Comparison of ENCODE assay signal across 11 cellular contexts in the genomic region with DNA sequence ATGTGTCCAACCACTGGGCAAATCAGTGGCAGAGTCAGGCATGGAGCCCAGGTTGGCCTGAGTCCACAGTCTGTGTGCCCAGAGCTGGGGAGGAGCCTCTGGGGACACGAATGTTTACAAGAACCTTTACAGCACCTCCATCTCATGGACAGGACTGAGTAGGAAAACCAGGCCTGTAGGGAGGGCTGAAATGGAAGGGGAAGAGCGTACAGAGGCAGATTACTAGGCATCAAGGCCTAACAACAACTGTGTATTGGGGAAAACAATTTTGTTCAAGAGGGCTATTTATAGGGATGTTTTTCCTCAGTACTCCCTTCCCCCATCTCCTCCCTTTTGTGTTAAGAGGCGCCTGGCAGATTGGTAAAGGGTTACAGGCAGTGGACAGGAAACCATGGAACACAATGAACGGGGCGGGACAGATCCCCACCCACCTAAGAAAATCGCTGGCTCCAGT. TPM values are rescaled to one million over a fixed set of nuclear protein-coding genes. Genes with fewer than 3 reads are reported as not detected.
DNase-seq lines count a peak whose midpoint lies in the region; ATAC-seq and TF ChIP-seq lines count a peak whose summit lies in the region.
"Had no signal": no experiment of that assay in that cellular context is flagged by ENCODE, and none has a peak within 500 bp of the region (broad histone marks: within the 10 kb centered on the region; RNA-seq: fewer than 3 reads in every experiment).

No MANE protein-coding gene starts in this region.

- no peak for TF ChIP-seq POLR2A in gastroesophageal sphincter (IDR thresholded peaks at IDR 0.05)

- WGBS in gastroesophageal sphincter (ENCODE audit: low coverage in 1 of 2), 2 donors = 42% methylated on average over 2 to 4 of the region's 6 CpGs
- 19 to 23% methylated on average over 6 of the region's 6 CpGs for WGBS in aorta, 2 donors

- H3K4me1 Mint-ChIP-seq in neural crest cell = peaks cover 27% of the 10 kb centered on the region
- no peaks in the 10 kb centered on the region for H3K4me1 Mint-ChIP-seq in activated CD4-positive, alpha-beta memory T cell treated with anti-CD3 and anti-CD28 coated beads, Interleukin-2, amount 10 ng/mL, durations not matched to agents 7 days and 5 days
- H3K4me1 Mint-ChIP-seq in CD4-positive, alpha-beta memory T cell = peaks cover 0 to 4% (median 2%) of the 10 kb centered on the region in 4 donors

- H3K36me3 ChIP-seq in gastroesophageal sphincter (no peaks in the 10 kb centered on the region), aorta (ENCODE audit: control insufficient read depth in 1 of 2, insufficient read depth in 2 of 2, low read length in 1 of 2) (no peaks in the 10 kb centered on the region)
- H3K36me3 ChIP-seq in CD4-positive, alpha-beta memory T cell (ENCODE audit: insufficient read depth, low read length) = no peaks in the 10 kb centered on the region

- peaks cover 18% of the 10 kb centered on the region for H3K9me3 Mint-ChIP-seq in neural crest cell
- H3K9me3 Mint-ChIP-seq in activated CD4-positive, alpha-beta memory T cell treated with anti-CD3 and anti-CD28 coated beads, Interleukin-2, amount 10 ng/mL, durations not matched to agents 7 days and 5 days = peaks cover 20% of the 10 kb centered on the region
- H3K9me3 Mint-ChIP-seq in CD4-positive, alpha-beta memory T cell = peaks cover 4 to 25% (median 19%) of the 10 kb centered on the region in 8 donors

- DNase-seq in NCI-H345 (lab: John Stamatoyannopoulos, UW) = peak; percentile 27
- DNase-seq in NCI-H345 treated with DMSO at 0.1 percent for 48 hours (lab: John Stamatoyannopoulos, UW; ENCODE audit: unreplicated experiment) = no peak
- DNase-seq in neural crest cell (ENCODE audit: low read depth, low spot score) = peak; percentile 16
- peak; percentile 62 to 79 for DNase-seq in aorta
- DNase-seq in activated CD4-positive, alpha-beta memory T cell treated with anti-CD3 and anti-CD28 coated beads, Interleukin-2, amount 10 ng/mL, durations not matched to agents 7 days and 5 days = no peak
- no peak for DNase-seq in CD4-positive, alpha-beta memory T cell
- DNase-seq: activated naive CD8-positive, alpha-beta T cell treated with anti-CD3 and anti-CD28 coated beads for 36 hours; foreskin melanocyte had no signal

- TF ChIP-seq EP300 in gastroesophageal sphincter (IDR thresholded peaks at IDR 0.05) = no peak

- H3K27me3 Mint-ChIP-seq in neural crest cell (ENCODE audit: low read depth) = no peaks in the 10 kb centered on the region
- H3K27me3 Mint-ChIP-seq in activated CD4-positive, alpha-beta memory T cell treated with anti-CD3 and anti-CD28 coated beads, Interleukin-2, amount 10 ng/mL, durations not matched to agents 7 days and 5 days = peaks cover 5% of the 10 kb centered on the region
- no peaks in the 10 kb centered on the region for H3K27me3 Mint-ChIP-seq in CD4-positive, alpha-beta memory T cell
- H3K27me3 Mint-ChIP-seq: activated naive CD8-positive, alpha-beta T cell treated with anti-CD3 and anti-CD28 coated beads for 36 hours had no signal

- peaks cover 19% of the 10 kb centered on the region for H3K36me3 Mint-ChIP-seq in neural crest cell (ENCODE audit: low read depth)
- peaks cover 13% of the 10 kb centered on the region for H3K36me3 Mint-ChIP-seq in activated CD4-positive, alpha-beta memory T cell treated with anti-CD3 and anti-CD28 coated beads, Interleukin-2, amount 10 ng/mL, durations not matched to agents 7 days and 5 days (ENCODE audit: low read depth)
- peaks cover 6 to 17% of the 10 kb centered on the region in 2 donors for H3K36me3 Mint-ChIP-seq in CD4-positive, alpha-beta memory T cell

- no peaks in the 10 kb centered on the region for H3K27me3 ChIP-seq in gastroesophageal sphincter
- no peaks in the 10 kb centered on the region for H3K27me3 ChIP-seq in aorta (ENCODE audit: control insufficient read depth in 1 of 2, insufficient read depth in 2 of 2, low read length in 1 of 2)
- H3K27me3 ChIP-seq in CD4-positive, alpha-beta memory T cell (ENCODE audit: insufficient read depth, low read length) = no peaks in the 10 kb centered on the region

- ATAC-seq in gastroesophageal sphincter = peak; percentile 79
- ATAC-seq in aorta (ENCODE audit: low FRiP score) = peak; percentile 83
- no peak for ATAC-seq in GM18511 (IDR thresholded peaks at IDR 0.05; ENCODE audit: unreplicated experiment)

- peaks cover 0 to 14% (median 0%) of the 10 kb centered on the region in 3 donors for H3K4me1 ChIP-seq in gastroesophageal sphincter
- H3K4me1 ChIP-seq in aorta (ENCODE audit: control insufficient read depth in 1 of 2, insufficient read depth in 2 of 2, low read length in 2 of 2) = no peaks in the 10 kb centered on the region
- no peaks in the 10 kb centered on the region for H3K4me1 ChIP-seq in CD4-positive, alpha-beta memory T cell (ENCODE audit: insufficient read depth, low read length)

- CTCF ChIA-PET in activated CD4-positive, alpha-beta memory T cell treated with anti-CD3 and anti-CD28 coated beads, Interleukin-2, amount 10 ng/mL, durations not matched to agents 7 days and 5 days (lab: Charles Lee) = no interaction called here
- CTCF ChIA-PET in CD4-positive, alpha-beta memory T cell (lab: Charles Lee; ENCODE audit: partially characterized antibody) = interaction anchor here (1.0 kb wide), 1 partner anchor 74 kb away, joined by 3 read pairs; no protein-coding TSS in a partner anchor

- intact Hi-C loops in aorta (cut with DNase I) = loop anchor here (10.0 kb wide), 4 partner anchors 46 to 186 kb away; partner anchors contain the start of genes POGLUT1 (in 1 of the 2) and TMEM39A (in 1 of the 2)
- intact Hi-C loops in CD4-positive, alpha-beta memory T cell (cut with micrococcal nuclease) = no loop called here

- TF ChIP-seq CTCF in gastroesophageal sphincter (IDR thresholded peaks at IDR 0.05) (no peak), neural crest cell (conservative IDR thresholded peaks at IDR 0.05) (no peak)

- H3K27ac Mint-ChIP-seq in neural crest cell (ENCODE audit: unreplicated experiment) = peak overlapping the region; percentile 86
- no peak overlapping the region for H3K27ac Mint-ChIP-seq in activated CD4-positive, alpha-beta memory T cell treated with anti-CD3 and anti-CD28 coated beads, Interleukin-2, amount 10 ng/mL, durations not matched to agents 7 days and 5 days
- H3K27ac Mint-ChIP-seq in CD4-positive, alpha-beta memory T cell = peak overlapping the region in 1 of 7 donors; percentile 12
- H3K27ac Mint-ChIP-seq: activated naive CD8-positive, alpha-beta T cell treated with anti-CD3 and anti-CD28 coated beads for 36 hours had no signal

- POLR2A ChIA-PET in activated CD4-positive, alpha-beta memory T cell treated with anti-CD3 and anti-CD28 coated beads, Interleukin-2, amount 10 ng/mL, durations not matched to agents 7 days and 5 days (lab: Charles Lee) = interaction anchor here (1.8 kb wide), 1 partner anchor 15 kb away, joined by 4 read pairs; the partner anchor contains the start of gene ARHGAP31
- POLR2A ChIA-PET in CD4-positive, alpha-beta memory T cell (lab: Charles Lee; ENCODE audit: partially characterized antibody) = interaction anchor here (1.0 kb wide), 1 partner anchor 13 kb away, joined by 3 read pairs; no protein-coding TSS in a partner anchor

- H3K4me3 Mint-ChIP-seq in neural crest cell = peak overlapping the region; percentile 11
- H3K4me3 Mint-ChIP-seq in activated CD4-positive, alpha-beta memory T cell treated with anti-CD3 and anti-CD28 coated beads, Interleukin-2, amount 10 ng/mL, durations not matched to agents 7 days and 5 days = no peak overlapping the region
- H3K4me3 Mint-ChIP-seq in CD4-positive, alpha-beta memory T cell = no peak overlapping the region
- H3K4me3 Mint-ChIP-seq: activated naive CD8-positive, alpha-beta T cell treated with anti-CD3 and anti-CD28 coated beads for 36 hours had no signal

- no peak overlapping the region for H3K4me3 ChIP-seq in gastroesophageal sphincter
- H3K4me3 ChIP-seq in aorta (ENCODE audit: low read length in 2 of 2) = no peak overlapping the region
- H3K4me3 ChIP-seq in CD4-positive, alpha-beta memory T cell (ENCODE audit: low read length in 2 of 2) = no peak overlapping the region

- H3K27ac ChIP-seq in gastroesophageal sphincter (peak overlapping the region in 3 of 4 donors; percentile 67 to 80 (median 69)), aorta (ENCODE audit: low read depth in 1 of 2, low read length in 2 of 2) (no peak overlapping the region)
- H3K27ac ChIP-seq in CD4-positive, alpha-beta memory T cell (ENCODE audit: low read depth, low read length) = no peak overlapping the region
- H3K27ac ChIP-seq: HL-60 had no signal

- H3K9me3 ChIP-seq in gastroesophageal sphincter (peaks cover 0 to 6% (median 0%) of the 10 kb centered on the region in 3 donors), aorta (ENCODE audit: control insufficient read depth, low read length) (no peaks in the 10 kb centered on the region)
- H3K9me3 ChIP-seq in CD4-positive, alpha-beta memory T cell (ENCODE audit: control insufficient read depth in 1 of 2, low read length in 2 of 2) = no peaks in the 10 kb centered on the region

RNA-seq across cellular contexts. Expression of gene ARHGAP31, which starts 15.1 kb away (rescaled TPM):
- 10 to 100 TPM; 19.8 to 28.7 (median 22.6) TPM for total RNA-seq in gastroesophageal sphincter
- total RNA-seq in neural crest cell = 5.4 and 6.3 TPM in 2 replicates
- 10 to 100 TPM; 29.1 to 65.0 TPM for total RNA-seq in aorta
- 1 to 10 TPM; 1.5 to 2.4 TPM for polyA plus RNA-seq in aorta
- 1 to 10 TPM; 3.7 to 4.5 TPM for total RNA-seq in activated CD4-positive, alpha-beta memory T cell treated with anti-CD3 and anti-CD28 coated beads, Interleukin-2, amount 10 ng/mL, durations not matched to agents 7 days and 5 days
- 1 to 10 TPM; 4.5 to 5.8 TPM for total RNA-seq in CD4-positive, alpha-beta memory T cell
- polyA plus RNA-seq in CD4-positive, alpha-beta memory T cell = 1 to 10 TPM; 1.2 to 6.2 TPM

RNA-seq across cellular contexts. Expression of gene B4GALT4, which starts 38.5 kb away (rescaled TPM):
- total RNA-seq in gastroesophageal sphincter (10 to 100 TPM; 15.6 to 23.9 (median 17.5) TPM), neural crest cell (12.0 and 12.1 TPM in 2 replicates), aorta (10 to 100 TPM; 21.9 to 22.8 TPM)
- 10 to 100 TPM; 16.3 to 23.5 TPM for polyA plus RNA-seq in aorta
- 10 to 100 TPM; 10.9 to 11.6 TPM for total RNA-seq in activated CD4-positive, alpha-beta memory T cell treated with anti-CD3 and anti-CD28 coated beads, Interleukin-2, amount 10 ng/mL, durations not matched to agents 7 days and 5 days
- total RNA-seq in CD4-positive, alpha-beta memory T cell = 10 to 100 TPM; 15.9 to 18.1 TPM
- polyA plus RNA-seq in CD4-positive, alpha-beta memory T cell = 1 to 10 TPM; 5.9 to 8.6 TPM

Comparison
In these comparisons a context has a peak if more than half of its experiments do, and no peak if none do; other contexts are left out.
1. DNase-seq: peak in NCI-H345 (single experiment), neural crest cell (single experiment) and aorta (2 of 2); none in NCI-H345 treated with DMSO at 0.1 percent for 48 hours (single experiment), activated CD4-positive, alpha-beta memory T cell treated with anti-CD3 and anti-CD28 coated beads, Interleukin-2, amount 10 ng/mL, durations not matched to agents 7 days and 5 days (single experiment) and CD4-positive, alpha-beta memory T cell (0 of 5).
2. H3K27ac ChIP-seq: peak in gastroesophageal sphincter (3 of 4); none in aorta (0 of 2) and CD4-positive, alpha-beta memory T cell (single experiment).